Comparison of ENCODE assay signal across 7 cellular contexts in genomic region chr10:6151087-6151977, GRCh38. TPM values are rescaled to one million over a fixed set of nuclear protein-coding genes. Genes with fewer than 3 reads are reported as not detected.
DNase-seq lines count a peak whose midpoint lies in the region; ATAC-seq and TF ChIP-seq lines count a peak whose summit lies in the region.

No MANE protein-coding gene starts in this region.

- H3K27me3 ChIP-seq in KMS-11 (ENCODE audit: insufficient read depth, low read depth), result no peaks in the 10 kb centered on the region

- H3K4me1 Mint-ChIP-seq in activated CD8-positive, alpha-beta T cell treated with anti-CD3 and anti-CD28 coated beads for 36 hours (ENCODE audit: low read depth), result peaks cover 51% of the 10 kb centered on the region
- H3K4me1 Mint-ChIP-seq in natural killer cell treated with Interleukin-12 subunit alpha and Interleukin-12 subunit beta and Interleukin-15 and Interleukin-18, amount 100 ng/mL, for 72 hours (ENCODE audit: low read depth in 2 of 2), result peaks cover 40 to 49% of the 10 kb centered on the region in 2 donors

- H3K9me3 Mint-ChIP-seq in activated CD8-positive, alpha-beta T cell treated with anti-CD3 and anti-CD28 coated beads for 36 hours, result no peaks in the 10 kb centered on the region
- no peaks in the 10 kb centered on the region for H3K9me3 Mint-ChIP-seq in natural killer cell treated with Interleukin-12 subunit alpha and Interleukin-12 subunit beta and Interleukin-15 and Interleukin-18, amount 100 ng/mL, for 72 hours

- peak; percentile 93 for ATAC-seq in GM21723 (IDR thresholded peaks at IDR 0.05; ENCODE audit: unreplicated experiment)
- peak; percentile 78 for ATAC-seq in activated CD8-positive, alpha-beta T cell treated with anti-CD3 and anti-CD28 coated beads for 36 hours
- peak; percentile 75 to 88 for ATAC-seq in natural killer cell treated with Interleukin-12 subunit alpha and Interleukin-12 subunit beta and Interleukin-15 and Interleukin-18, amount 100 ng/mL, for 72 hours

- POLR2A ChIA-PET in activated CD8-positive, alpha-beta T cell treated with anti-CD3 and anti-CD28 coated beads for 36 hours (lab: Charles Lee), result interaction anchor here (0.6 to 1.9 kb wide), 11 partner anchors 8 to 262 kb away, joined by 3 to 5 read pairs (median 3); no protein-coding TSS in a partner anchor

- peak overlapping the region; percentile 63 for H3K27ac Mint-ChIP-seq in activated CD8-positive, alpha-beta T cell treated with anti-CD3 and anti-CD28 coated beads for 36 hours
- H3K27ac Mint-ChIP-seq in natural killer cell treated with Interleukin-12 subunit alpha and Interleukin-12 subunit beta and Interleukin-15 and Interleukin-18, amount 100 ng/mL, for 72 hours, result peak overlapping the region; percentile 63 to 89

- no peak overlapping the region for H3K4me2 ChIP-seq in KMS-11

- H3K36me3 ChIP-seq in KMS-11 (ENCODE audit: insufficient read depth), result no peaks in the 10 kb centered on the region

- CTCF ChIA-PET in activated CD8-positive, alpha-beta T cell treated with anti-CD3 and anti-CD28 coated beads for 36 hours (lab: Charles Lee), result interaction anchor here (0.7 to 4.6 kb wide), 27 partner anchors 8 to 255 kb away, joined by 3 to 33 read pairs (median 4); partner anchors contain the start of gene PFKFB3

- DNase-seq in activated CD8-positive, alpha-beta T cell treated with anti-CD3 and anti-CD28 coated beads for 36 hours, result peak; percentile 70
- DNase-seq in fibroblast of peridontal ligament (ENCODE audit: extremely low read depth), result peak; percentile 72
- DNase-seq in natural killer cell treated with Interleukin-12 subunit alpha and Interleukin-12 subunit beta and Interleukin-15 and Interleukin-18, amount 100 ng/mL, for 72 hours (ENCODE audit: low spot score), result peak; percentile 79
- DNase-seq in NCI-H524 treated with DMSO at 0.1 percent for 48 hours (lab: John Stamatoyannopoulos, UW), result no peak

- intact Hi-C loops in activated CD8-positive, alpha-beta T cell treated with anti-CD3 and anti-CD28 coated beads for 36 hours (cut with micrococcal nuclease), result no loop called here

- H3K27me3 Mint-ChIP-seq in activated CD8-positive, alpha-beta T cell treated with anti-CD3 and anti-CD28 coated beads for 36 hours, result no peaks in the 10 kb centered on the region
- H3K27me3 Mint-ChIP-seq in natural killer cell treated with Interleukin-12 subunit alpha and Interleukin-12 subunit beta and Interleukin-15 and Interleukin-18, amount 100 ng/mL, for 72 hours, result no peaks in the 10 kb centered on the region

- H2AFZ ChIP-seq in KMS-11 (ENCODE audit: low read depth), result no peak overlapping the region

- no peaks in the 10 kb centered on the region for H3K4me1 ChIP-seq in KMS-11 (ENCODE audit: low read depth, poor library complexity, severe bottlenecking)

- H3K4me3 Mint-ChIP-seq in activated CD8-positive, alpha-beta T cell treated with anti-CD3 and anti-CD28 coated beads for 36 hours, result peak overlapping the region; percentile 15
- peak overlapping the region; percentile 70 for H3K4me3 Mint-ChIP-seq in natural killer cell treated with Interleukin-12 subunit alpha and Interleukin-12 subunit beta and Interleukin-15 and Interleukin-18, amount 100 ng/mL, for 72 hours

- H3K79me2 ChIP-seq in KMS-11 (ENCODE audit: insufficient read depth, low read depth), result no peaks in the 10 kb centered on the region; the same call in 1 of the 2 replicates

- TF ChIP-seq CTCF in GM12875 (IDR thresholded peaks at IDR 0.05; ENCODE audit: borderline replicate concordance, insufficient read depth, low read depth, low read length), result peak; percentile 83
- peak; percentile 38; the same call in 1 of the 2 replicates for TF ChIP-seq CTCF in KMS-11 (conservative IDR thresholded peaks at IDR 0.05; ENCODE audit: low read depth, low read length)
- peak; percentile 64 for TF ChIP-seq CTCF in activated CD8-positive, alpha-beta T cell treated with anti-CD3 and anti-CD28 coated beads for 36 hours (IDR thresholded peaks at IDR 0.05)

- no peak overlapping the region for H3K9ac ChIP-seq in KMS-11

- peaks cover 36% of the 10 kb centered on the region for H3K36me3 Mint-ChIP-seq in activated CD8-positive, alpha-beta T cell treated with anti-CD3 and anti-CD28 coated beads for 36 hours (ENCODE audit: low read depth)
- H3K36me3 Mint-ChIP-seq in natural killer cell treated with Interleukin-12 subunit alpha and Interleukin-12 subunit beta and Interleukin-15 and Interleukin-18, amount 100 ng/mL, for 72 hours, result no peaks in the 10 kb centered on the region

- no peak overlapping the region for H3K27ac ChIP-seq in KMS-11

- H4K20me1 ChIP-seq in KMS-11 (ENCODE audit: insufficient read depth), result no peaks in the 10 kb centered on the region

- H3K4me3 ChIP-seq in GM12875 (ENCODE audit: low read depth, low read length) (no peak overlapping the region), KMS-11 (IDR thresholded peaks at IDR 0.05; ENCODE audit: insufficient read depth, low read depth, low read length) (no peak overlapping the region)

RNA-seq across cellular contexts. Expression of gene PFKFB3, which starts 51.4 kb away (rescaled TPM):
- total RNA-seq in activated CD8-positive, alpha-beta T cell treated with anti-CD3 and anti-CD28 coated beads for 36 hours, result 100 to 1,000 TPM; 107 to 117 TPM
- 100 to 1,000 TPM; 190 to 256 TPM for total RNA-seq in natural killer cell treated with Interleukin-12 subunit alpha and Interleukin-12 subunit beta and Interleukin-15 and Interleukin-18, amount 100 ng/mL, for 72 hours
